In the genomic region with DNA sequence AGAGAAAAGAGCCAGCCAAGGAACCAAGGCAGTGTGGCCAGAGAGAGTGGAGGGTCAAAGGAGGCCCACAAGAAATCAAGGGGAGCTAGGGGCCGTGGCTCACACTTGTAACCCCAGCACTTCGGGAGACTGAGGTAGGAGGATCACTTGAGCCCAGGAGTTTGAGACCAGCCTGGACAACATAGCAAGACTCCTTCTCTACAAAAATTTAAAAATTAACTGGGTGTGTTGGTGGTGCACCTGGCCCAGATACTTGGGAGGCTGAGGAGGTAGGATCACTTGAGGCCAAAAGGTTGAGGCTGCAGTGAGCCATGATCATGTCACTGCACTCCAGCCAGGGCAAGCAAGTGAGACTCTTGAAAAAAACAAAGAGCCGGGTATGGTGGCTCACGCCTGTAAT, we compare ENCODE assay signal across 18 cellular contexts. TPM values are rescaled to one million over a fixed set of nuclear protein-coding genes. Genes with fewer than 3 reads are reported as not detected.
DNase-seq lines count a peak whose midpoint lies in the region; ATAC-seq and TF ChIP-seq lines count a peak whose summit lies in the region.
"Had no signal": no experiment of that assay in that cellular context is flagged by ENCODE, and none has a peak within 500 bp of the region (broad histone marks: within the 10 kb centered on the region; RNA-seq: fewer than 3 reads in every experiment).

No MANE protein-coding gene starts in this region.

- H3K27me3 Mint-ChIP-seq in dendritic cell treated with granulocyte-macrophage colony-stimulating factor and Interleukin-4, amounts not matched to agents 40 ng/mL and 50 ng/mL, for 4 days: peaks cover 44% of the 10 kb centered on the region

- no peak for TF ChIP-seq POLR2A in sigmoid colon (IDR thresholded peaks at IDR 0.05)

- H3K9me3 ChIP-seq in cardiac muscle cell (ENCODE audit: low read depth): no peaks in the 10 kb centered on the region
- H3K9me3 ChIP-seq in heart right ventricle: no peaks in the 10 kb centered on the region
- H3K9me3 ChIP-seq in sigmoid colon: no peaks in the 10 kb centered on the region

- H3K36me3 Mint-ChIP-seq in dendritic cell treated with granulocyte-macrophage colony-stimulating factor and Interleukin-4, amounts not matched to agents 40 ng/mL and 50 ng/mL, for 4 days (ENCODE audit: low read depth): no peaks in the 10 kb centered on the region
- H3K36me3 Mint-ChIP-seq: CD4-positive, alpha-beta memory T cell had no signal

- H3K4me1 Mint-ChIP-seq in dendritic cell treated with granulocyte-macrophage colony-stimulating factor and Interleukin-4, amounts not matched to agents 40 ng/mL and 50 ng/mL, for 4 days (ENCODE audit: low read depth): peaks cover 29% of the 10 kb centered on the region

- H3K36me3 ChIP-seq in cardiac muscle cell: no peaks in the 10 kb centered on the region
- no peaks in the 10 kb centered on the region for H3K36me3 ChIP-seq in heart right ventricle
- no peaks in the 10 kb centered on the region for H3K36me3 ChIP-seq in sigmoid colon

- 95 to 98% methylated on average over 4 of the region's 4 CpGs for WGBS in heart right ventricle, 2 donors
- 92 to 95% methylated on average over 4 of the region's 4 CpGs for WGBS in sigmoid colon, 2 donors

- intact Hi-C loops in heart right ventricle (cut with DNase I): loop anchor here in 3 of 10 donors (10.0 kb wide), 1 partner anchor 113 kb away; no protein-coding TSS in a partner anchor
- intact Hi-C loops in dendritic cell treated with granulocyte-macrophage colony-stimulating factor and Interleukin-4, amounts not matched to agents 40 ng/mL and 50 ng/mL, for 4 days (cut with micrococcal nuclease): no loop called here
- intact Hi-C loops in sigmoid colon (cut with DNase I): no loop called here

- TF ChIP-seq CTCF in cardiac muscle cell (IDR thresholded peaks at IDR 0.05; ENCODE audit: low read depth, low read length) (no peak), heart right ventricle (IDR thresholded peaks at IDR 0.05) (no peak), sigmoid colon (IDR thresholded peaks at IDR 0.05) (no peak)

- H3K4me1 ChIP-seq in cardiac muscle cell (ENCODE audit: low read depth) (peaks cover 26% of the 10 kb centered on the region), heart right ventricle (peaks cover 8 to 45% (median 39%) of the 10 kb centered on the region in 9 donors), sigmoid colon (peaks cover 0 to 49% (median 41%) of the 10 kb centered on the region in 4 donors)

- TF ChIP-seq EP300 in sigmoid colon (IDR thresholded peaks at IDR 0.05): no peak

- H3K27ac Mint-ChIP-seq in dendritic cell treated with granulocyte-macrophage colony-stimulating factor and Interleukin-4, amounts not matched to agents 40 ng/mL and 50 ng/mL, for 4 days: peak overlapping the region; percentile 14

- H3K27me3 ChIP-seq in cardiac muscle cell: no peaks in the 10 kb centered on the region
- no peaks in the 10 kb centered on the region for H3K27me3 ChIP-seq in heart right ventricle
- H3K27me3 ChIP-seq in sigmoid colon: no peaks in the 10 kb centered on the region

- no peak for ATAC-seq in heart right ventricle
- no peak for ATAC-seq in GM18861 (IDR thresholded peaks at IDR 0.05; ENCODE audit: unreplicated experiment)
- ATAC-seq in HG02938 (IDR thresholded peaks at IDR 0.05; ENCODE audit: unreplicated experiment): no peak
- ATAC-seq: GM23338 had no signal

- DNase-seq in cardiac muscle cell (ENCODE audit: low read depth in 1 of 2, low spot score in 1 of 2) (no peak), heart right ventricle (no peak), sigmoid colon (no peak), ureter (ENCODE audit: low spot score) (no peak), NCI-H2171 (lab: John Stamatoyannopoulos, UW) (no peak)
- DNase-seq: CD4-positive, alpha-beta memory T cell; KG1; NCI-H1436 treated with DMSO at 0.1 percent for 48 hours; NCI-H2081 treated with DMSO at 0.1 percent for 48 hours; NCI-H510A treated with DMSO at 0.1 percent for 48 hours; NCI-H82; PC-9 had no signal

- H3K4me3 Mint-ChIP-seq in dendritic cell treated with granulocyte-macrophage colony-stimulating factor and Interleukin-4, amounts not matched to agents 40 ng/mL and 50 ng/mL, for 4 days: no peak overlapping the region
- H3K4me3 Mint-ChIP-seq: GM23338 had no signal

- H3K4me3 ChIP-seq in cardiac muscle cell: no peak overlapping the region
- no peak overlapping the region for H3K4me3 ChIP-seq in heart right ventricle
- no peak overlapping the region for H3K4me3 ChIP-seq in sigmoid colon
- H3K4me3 ChIP-seq: GM23338, PC-9 had no signal

- no peaks in the 10 kb centered on the region for H3K9me3 Mint-ChIP-seq in dendritic cell treated with granulocyte-macrophage colony-stimulating factor and Interleukin-4, amounts not matched to agents 40 ng/mL and 50 ng/mL, for 4 days
- H3K9me3 Mint-ChIP-seq: CD4-positive, alpha-beta memory T cell; GM23338 had no signal

- peak overlapping the region; percentile 64 for H3K27ac ChIP-seq in cardiac muscle cell
- H3K27ac ChIP-seq in heart right ventricle: peak overlapping the region in 5 of 10 donors; percentile 16 to 72 (median 47)
- H3K27ac ChIP-seq in sigmoid colon: peak overlapping the region; percentile 54 to 85 (median 83)
- H3K27ac ChIP-seq: PC-9 had no signal

RNA-seq across cellular contexts. Expression of gene TFAP4, which starts 18.9 kb away (rescaled TPM):
- total RNA-seq in cardiac muscle cell (11.7 and 20.5 TPM in 2 replicates), heart right ventricle (1 to 10 TPM; 1.8 to 6.6 (median 3.1) TPM), sigmoid colon (1 to 10 TPM; 3.2 to 3.9 (median 3.6) TPM), ureter (18.1 TPM)
- polyA plus RNA-seq in cardiac muscle cell (3.4 and 6.7 TPM in 2 replicates), heart right ventricle (1 to 10 TPM; 2.0 to 4.6 TPM), sigmoid colon (10 to 100 TPM in 1 of 3 donors, 1 to 10 TPM in 2; 2.3 to 11.7 (median 4.8) TPM)

RNA-seq across cellular contexts. Expression of gene GLIS2, which starts 24.2 kb away (rescaled TPM):
- total RNA-seq in cardiac muscle cell (10.4 and 14.5 TPM in 2 replicates), heart right ventricle (10 to 100 TPM in 8 of 10 donors, 1 to 10 TPM in 2; 9.0 to 16.9 (median 14.9) TPM), sigmoid colon (10 to 100 TPM in 1 of 4 donors, 1 to 10 TPM in 3; 5.4 to 11.9 (median 5.7) TPM), ureter (11.7 TPM)
- polyA plus RNA-seq in cardiac muscle cell (10.3 and 15.4 TPM in 2 replicates), heart right ventricle (10 to 100 TPM in 1 of 2 donors, 1 to 10 TPM in 1; 6.9 to 13.1 TPM), sigmoid colon (1 to 10 TPM in 2 of 3 donors, under 1 TPM in 1; 0.69 to 4.0 (median 1.8) TPM)
- polyA plus RNA-seq: CD4-positive, alpha-beta memory T cell had no signal

RNA-seq across cellular contexts. Expression of gene SRL, which starts 49.8 kb away (rescaled TPM):
- total RNA-seq in cardiac muscle cell (46.1 and 51.1 TPM in 2 replicates), heart right ventricle (100 to 1,000 TPM; 443 to 587 (median 486) TPM), sigmoid colon (under 1 TPM; 0.33 to 0.83 (median 0.63) TPM), ureter (10.1 TPM)
- polyA plus RNA-seq in cardiac muscle cell (45.9 and 56.4 TPM in 2 replicates), heart right ventricle (100 to 1,000 TPM; 161 to 224 TPM), sigmoid colon (1 to 10 TPM in 1 of 3 donors, under 1 TPM in 2; 0.46 to 1.2 (median 0.60) TPM)
- total RNA-seq: A172; CD4-positive, alpha-beta memory T cell; GM23338; PC-9 had no signal
- polyA plus RNA-seq: BJ; CD4-positive, alpha-beta memory T cell; GM23338 had no signal

RNA-seq across cellular contexts. Expression of gene PAM16, which starts 59.4 kb away (rescaled TPM):
- 65.1 and 72.5 TPM in 2 replicates for total RNA-seq in cardiac muscle cell
- 71.8 and 82.8 TPM in 2 replicates for polyA plus RNA-seq in cardiac muscle cell
- 10 to 100 TPM; 44.2 to 75.0 (median 55.6) TPM for total RNA-seq in heart right ventricle
- polyA plus RNA-seq in heart right ventricle: 100 to 1,000 TPM; 136 to 288 TPM
- 10 to 100 TPM; 36.7 to 52.7 (median 43.6) TPM for total RNA-seq in sigmoid colon
- polyA plus RNA-seq in sigmoid colon: 10 to 100 TPM; 36.0 to 57.0 (median 49.0) TPM
- 58.6 TPM for total RNA-seq in ureter
